ENCODE assay signal across 25 cellular contexts in genomic region chr18:26624443-26624842, GRCh38.
DNase-seq lines count a peak whose midpoint lies in the region; ATAC-seq, FAIRE-seq and TF ChIP-seq lines count a peak whose summit lies in the region.
"Had no signal": no experiment of that assay in that cellular context is flagged by ENCODE, and none has a peak within 500 bp of the region (broad histone marks: within the 10 kb centered on the region; RNA-seq: fewer than 3 reads in every experiment).

No MANE protein-coding gene starts in this region.

- peak; percentile 2 for DNase-seq in DMS53 (lab: John Stamatoyannopoulos, UW)
- no peak for DNase-seq in DMS53 treated with DMSO at 0.1 percent for 48 hours (lab: John Stamatoyannopoulos, UW; ENCODE audit: unreplicated experiment)
- DNase-seq in GM12878 (ENCODE audit: low read depth, low spot score) = no peak
- no peak for DNase-seq in endothelial cell (ENCODE audit: low spot score)
- DNase-seq in PC-3 = no peak
- DNase-seq in GM23248 = no peak
- DNase-seq: ACHN; BE2C; C1 segment of cervical spinal cord; CD4-positive, alpha-beta memory T cell; CD4-positive, CD25-positive, alpha-beta regulatory T cell; CD8-positive, alpha-beta memory T cell; COR-L47; DMS 273 treated with DMSO at 0.1 percent for 48 hours; DMS153; DMS79; DND-41; EL; GDM1 had no signal

- BruUV-seq in GM12878 (replicated peaks; lab: Mats Ljungman, UMichigan) = no TSS peak
- no TSS peak for BruUV-seq in PC-3 (replicated peaks; lab: Mats Ljungman, UMichigan)

- no peak for FAIRE-seq in GM12878 (lab: Jason Lieb, UNC)
- FAIRE-seq: GM12891, GM19239 had no signal

- H3K79me2 ChIP-seq in GM12878 (ENCODE audit: control insufficient read depth, insufficient read depth, low read length) (no peaks in the 10 kb centered on the region), PC-3 (ENCODE audit: low read length) (no peaks in the 10 kb centered on the region), GM23248 (ENCODE audit: insufficient read depth) (no peaks in the 10 kb centered on the region)

- RAD21 ChIA-PET in GM12878 (lab: Charles Lee; ENCODE audit: unreplicated experiment) = no interaction called here

- CTCF ChIA-PET in GM12878 (lab: Yijun Ruan, JAX) = no interaction called here
- CTCF ChIA-PET in PC-3 (lab: Charles Lee) = no interaction called here

- H3K4me3 ChIP-seq in GM12878 (no peak overlapping the region), PC-3 (ENCODE audit: low read length) (no peak overlapping the region), GM23248 (no peak overlapping the region)
- H3K4me3 ChIP-seq: BLaER1 had no signal

- H3K4me3 Mint-ChIP-seq in endothelial cell (ENCODE audit: unreplicated experiment) = peak overlapping the region; percentile 4
- H3K4me3 Mint-ChIP-seq: CD14-positive monocyte; CD4-positive, alpha-beta memory T cell; CD4-positive, CD25-positive, alpha-beta regulatory T cell; CD8-positive, alpha-beta memory T cell had no signal

- 48% methylated on average over 4 of the region's 4 CpGs for WGBS in GM12878 (ENCODE audit: insufficient coverage, insufficient replicate concordance, low lambda C conversion rate, missing lambda C conversion rate)
- WGBS in GM23248 (ENCODE audit: low coverage in 1 of 2, low lambda C conversion rate in 2 of 2, missing lambda C conversion rate in 2 of 2), 2 experiments = 44 to 45% methylated on average over 4 of the region's 4 CpGs

- H3F3A ChIP-seq in PC-3 (ENCODE audit: low read length, unreplicated experiment) (no peaks in the 10 kb centered on the region), GM23248 (ENCODE audit: insufficient read depth) (no peaks in the 10 kb centered on the region)

- H3K27ac ChIP-seq in GM12878 (ENCODE audit: control insufficient read depth, insufficient read depth) (no peak overlapping the region), PC-3 (ENCODE audit: low read length) (no peak overlapping the region), GM23248 (no peak overlapping the region)
- H3K27ac ChIP-seq: 22Rv1, BLaER1 had no signal

- TF ChIP-seq EP300 in GM12878 (IDR thresholded peaks at IDR 0.05; ENCODE audit: borderline replicate concordance in 1 of 2, control insufficient read depth in 1 of 2, low read depth in 2 of 2, low read length in 2 of 2) = no peak

- H3K27me3 ChIP-seq in GM12878 (replicated peaks in 1 of 2; ENCODE audit: control insufficient read depth in 2 of 2, insufficient read depth in 2 of 2, low read length in 1 of 2) (no peaks in the 10 kb centered on the region), PC-3 (ENCODE audit: low read length) (no peaks in the 10 kb centered on the region), GM23248 (replicated peaks; ENCODE audit: insufficient read depth) (0 out of 2 replicates have a peak, but pooled peaks cover 15% of the 10 kb centered on the region)
- H3K27me3 ChIP-seq: BE2C, BLaER1 had no signal

- H3K9me3 ChIP-seq in GM12878 (replicated peaks; ENCODE audit: control insufficient read depth, insufficient read depth, low read length) = peaks cover 12% of the 10 kb centered on the region; the same call in 2 of the 3 replicates
- no peaks in the 10 kb centered on the region for H3K9me3 ChIP-seq in PC-3 (ENCODE audit: low read length)
- no peaks in the 10 kb centered on the region for H3K9me3 ChIP-seq in GM23248 (ENCODE audit: low read depth)
- H3K9me3 ChIP-seq: BE2C had no signal

- no peak overlapping the region for H2AFZ ChIP-seq in GM12878 (ENCODE audit: control insufficient read depth, low read depth, low read length)
- no peak overlapping the region for H2AFZ ChIP-seq in PC-3 (ENCODE audit: low read length)
- H2AFZ ChIP-seq in GM23248 = no peak overlapping the region

- TF ChIP-seq CTCF in GM12878 (IDR thresholded peaks at IDR 0.05 in 2 of 3, conservative IDR thresholded peaks at IDR 0.05 in 1 of 3; ENCODE audit: control insufficient read depth in 2 of 3, extremely low read depth in 1 of 3, insufficient read depth in 1 of 3, low read depth in 3 of 3, low read length in 3 of 3) (no peak), endothelial cell (IDR thresholded peaks at IDR 0.05; ENCODE audit: unreplicated experiment) (no peak), PC-3 (conservative IDR thresholded peaks at IDR 0.05; ENCODE audit: low read depth, low read length) (no peak)

- H4K20me1 ChIP-seq in GM12878 (ENCODE audit: control insufficient read depth, insufficient read depth) = no peaks in the 10 kb centered on the region
- no peaks in the 10 kb centered on the region for H4K20me1 ChIP-seq in PC-3 (ENCODE audit: low read length)
- no peaks in the 10 kb centered on the region for H4K20me1 ChIP-seq in GM23248 (ENCODE audit: insufficient read depth)
- H4K20me1 ChIP-seq: BLaER1 had no signal

- in situ Hi-C loops in GM12878 (cut with MboI) = no loop called here
- in situ Hi-C loops in GM23248 (cut with MboI) = no loop called here

- ATAC-seq in GM12878 = no peak
- ATAC-seq in PC-3 = no peak
- ATAC-seq in HG03469 (IDR thresholded peaks at IDR 0.05; ENCODE audit: unreplicated experiment) = no peak

- SMC1A ChIA-PET in GM12878 (lab: Charles Lee; ENCODE audit: uncharacterized antibody, unreplicated experiment) = no interaction called here

- peaks cover 3% of the 10 kb centered on the region for H3K27me3 Mint-ChIP-seq in endothelial cell (ENCODE audit: unreplicated experiment)
- H3K27me3 Mint-ChIP-seq: CD4-positive, CD25-positive, alpha-beta regulatory T cell had no signal

- TF ChIP-seq RAD21 in GM12878 (IDR thresholded peaks at IDR 0.05; ENCODE audit: insufficient read depth, low read depth, low read length) = no peak

- H3K27ac Mint-ChIP-seq in endothelial cell (ENCODE audit: unreplicated experiment) = no peak overlapping the region
- H3K27ac Mint-ChIP-seq: CD14-positive monocyte; CD4-positive, alpha-beta memory T cell; CD4-positive, CD25-positive, alpha-beta regulatory T cell; CD8-positive, alpha-beta memory T cell had no signal

- no peak overlapping the region for H3K9ac ChIP-seq in GM12878 (ENCODE audit: control insufficient read depth, insufficient read depth, low read length)
- no peak overlapping the region for H3K9ac ChIP-seq in PC-3 (ENCODE audit: low read length)
- no peak overlapping the region for H3K9ac ChIP-seq in GM23248
- H3K9ac ChIP-seq: BLaER1 had no signal

- no peak for TF ChIP-seq POLR2A in GM12878 (IDR thresholded peaks at IDR 0.05; ENCODE audit: low read depth, low read length)

- H3K9me2 ChIP-seq in PC-3 (replicated peaks; ENCODE audit: low read length) (no peaks in the 10 kb centered on the region), GM23248 (ENCODE audit: insufficient read depth) (no peaks in the 10 kb centered on the region)

- peaks cover 3% of the 10 kb centered on the region for H3K4me1 Mint-ChIP-seq in endothelial cell (ENCODE audit: unreplicated experiment)
- H3K4me1 Mint-ChIP-seq: CD4-positive, CD25-positive, alpha-beta regulatory T cell had no signal

- H3K9me3 Mint-ChIP-seq in endothelial cell (ENCODE audit: unreplicated experiment) = peaks cover 25% of the 10 kb centered on the region

- no peak overlapping the region for H3K4me2 ChIP-seq in GM12878 (ENCODE audit: control insufficient read depth, insufficient read depth)
- no peak overlapping the region for H3K4me2 ChIP-seq in PC-3 (ENCODE audit: low read length)
- H3K4me2 ChIP-seq in GM23248 (ENCODE audit: unreplicated experiment) = no peak overlapping the region
- H3K4me2 ChIP-seq: BLaER1 had no signal

- intact Hi-C loops in GM12878 (cut with micrococcal nuclease; ENCODE audit: unreplicated experiment) (loop anchor here (10.0 kb wide), 1 partner anchor 380 kb away; no protein-coding TSS in a partner anchor), PC-3 (cut with micrococcal nuclease) (loop anchor here (5.0 kb wide), 1 partner anchor 317 kb away; no protein-coding TSS in a partner anchor)

- H3K36me3 ChIP-seq in GM12878 (ENCODE audit: control insufficient read depth in 2 of 2, insufficient read depth in 2 of 2, low read length in 1 of 2) (no peaks in the 10 kb centered on the region), PC-3 (ENCODE audit: low read depth, low read length) (no peaks in the 10 kb centered on the region; the same call in 1 of the 2 replicates), GM23248 (ENCODE audit: low read depth) (no peaks in the 10 kb centered on the region)
- H3K36me3 ChIP-seq: BE2C, BLaER1 had no signal

- peaks cover 25% of the 10 kb centered on the region for H3K36me3 Mint-ChIP-seq in endothelial cell (ENCODE audit: low read depth, unreplicated experiment)
- H3K36me3 Mint-ChIP-seq: CD4-positive, alpha-beta memory T cell; CD4-positive, CD25-positive, alpha-beta regulatory T cell had no signal

- H3K4me1 ChIP-seq in GM12878 (ENCODE audit: control insufficient read depth, insufficient read depth, low read length) (no peaks in the 10 kb centered on the region), PC-3 (ENCODE audit: insufficient read depth, low read length) (no peaks in the 10 kb centered on the region), GM23248 (ENCODE audit: insufficient read depth) (no peaks in the 10 kb centered on the region)
- H3K4me1 ChIP-seq: BE2C had no signal

- POLR2A ChIA-PET in GM12878 (lab: Charles Lee) = no interaction called here
- POLR2A ChIA-PET in PC-3 (lab: Charles Lee; ENCODE audit: unreplicated experiment) = interaction anchor here (0.6 kb wide), 1 partner anchor 239 kb away, joined by 3 read pairs; no protein-coding TSS in a partner anchor

TF ChIP-seq in GM12878, 131 proteins besides CTCF, POLR2A, EP300 and RAD21:
- TF ChIP-seq CBX5 (IDR thresholded peaks at IDR 0.05; ENCODE audit: low read depth) = peak; percentile 53; the same call in 1 of the 2 replicates
- no peak for TF ChIP-seq NBN (IDR thresholded peaks at IDR 0.05)
- TF ChIP-seq ZNF24 (IDR thresholded peaks at IDR 0.05) = no peak
